Comparison of ENCODE assay signal across 8 cellular contexts in the genomic region with DNA sequence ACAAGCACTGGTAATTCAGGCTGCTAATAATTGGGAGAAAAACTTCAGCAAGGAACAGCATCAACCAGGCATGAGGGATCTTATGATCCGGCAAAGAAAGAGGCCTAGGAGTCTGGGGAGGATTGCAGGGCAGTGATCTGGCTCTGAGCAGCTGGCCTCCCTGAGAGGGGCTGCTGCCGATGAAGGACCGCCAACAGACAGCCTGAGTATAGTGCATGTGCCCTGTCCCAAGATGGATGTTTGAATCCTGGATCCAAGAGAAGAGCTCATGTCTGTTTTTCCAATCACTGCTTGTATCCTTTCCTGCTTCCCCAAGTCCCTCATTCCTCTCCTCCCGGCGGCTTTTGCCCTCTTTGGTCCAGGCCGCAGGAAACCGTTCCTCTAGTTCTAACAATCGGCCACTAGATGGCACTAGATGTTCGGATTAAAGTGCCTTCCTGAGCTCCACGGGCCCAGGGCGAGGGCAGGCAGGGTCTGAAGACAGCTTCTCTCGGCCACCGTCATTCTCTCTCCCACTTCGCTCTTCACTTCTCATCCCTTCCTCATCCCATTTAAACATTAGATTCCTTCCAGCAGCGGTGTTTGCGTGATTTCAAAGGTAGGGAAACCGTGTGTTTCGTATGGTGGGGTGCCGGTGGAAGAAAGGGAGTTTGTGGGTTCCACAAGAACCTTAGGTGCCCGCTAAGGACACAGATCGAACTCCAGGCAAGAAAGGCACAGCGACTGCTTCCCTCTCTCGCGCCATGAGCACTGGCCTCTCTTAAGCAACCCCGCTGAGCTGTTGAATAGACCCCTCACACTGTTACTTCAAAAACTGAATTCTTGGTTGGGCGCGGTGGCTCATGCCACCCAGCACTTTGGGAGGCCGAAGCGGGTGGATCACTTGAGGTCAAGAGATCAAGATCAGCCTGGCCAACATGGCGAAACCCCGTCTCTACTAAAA.
DNase-seq lines count a peak whose midpoint lies in the region; ATAC-seq, FAIRE-seq and TF ChIP-seq lines count a peak whose summit lies in the region.

No MANE protein-coding gene starts in this region.

- H3K27ac Mint-ChIP-seq in T-helper 2 cell treated with Interferon-gamma antibody and Interleukin-4, amounts not matched to agents 5 μg/mL and 100 μg/mL, for 36 hours, result no peak overlapping the region

- no peak overlapping the region for H3K9ac ChIP-seq in mammary epithelial cell (ENCODE audit: insufficient read depth, low read length)
- H3K9ac ChIP-seq in kidney (ENCODE audit: low read length in 2 of 2), result no peak overlapping the region

- H3K36me3 ChIP-seq in mammary epithelial cell (ENCODE audit: insufficient read depth, low read length) (no peaks in the 10 kb centered on the region), kidney (ENCODE audit: control insufficient read depth in 1 of 2, insufficient read depth in 2 of 2, low read length in 2 of 2) (no peaks in the 10 kb centered on the region)

- CTCF ChIA-PET in mammary epithelial cell (lab: Charles Lee; ENCODE audit: low non-redundant PET), result interaction anchor here (0.6 to 0.7 kb wide), 9 partner anchors 10 to 297 kb away, joined by 3 to 12 read pairs (median 5); no protein-coding TSS in a partner anchor

- H3K4me1 ChIP-seq in mammary epithelial cell (ENCODE audit: insufficient read depth, low read length), result no peaks in the 10 kb centered on the region
- no peaks in the 10 kb centered on the region for H3K4me1 ChIP-seq in kidney (ENCODE audit: control insufficient read depth in 1 of 2, insufficient read depth in 1 of 2, low read depth in 1 of 2, low read length in 2 of 2)

- no peaks in the 10 kb centered on the region for H3K36me3 Mint-ChIP-seq in T-helper 2 cell treated with Interferon-gamma antibody and Interleukin-4, amounts not matched to agents 5 μg/mL and 100 μg/mL, for 36 hours (ENCODE audit: low read depth)

- ATAC-seq in HG02852 (IDR thresholded peaks at IDR 0.05; ENCODE audit: unreplicated experiment), result peak; percentile 85

- peak overlapping the region; percentile 20 for H2AFZ ChIP-seq in mammary epithelial cell (ENCODE audit: low read depth, low read length)

- dilution Hi-C loops in mammary epithelial cell (cut with HindIII; ENCODE audit: low sequenced_read_pairs), result loop anchor here (10.0 to 25.0 kb wide), 2 partner anchors 603 to 1220 kb away; no protein-coding TSS in a partner anchor

- H3K4me2 ChIP-seq in mammary epithelial cell (ENCODE audit: insufficient read depth, low read depth, low read length), result no peak overlapping the region

- no TSS peak for BruUV-seq in mammary epithelial cell (replicated peaks; lab: Mats Ljungman, UMichigan)

- peak; percentile 79 for DNase-seq in ACHN
- peak; percentile 66 for DNase-seq in GM13977 (ENCODE audit: low spot score)
- peak; percentile 63 for DNase-seq in NCI-H146 treated with DMSO at 0.1 percent for 48 hours (lab: John Stamatoyannopoulos, UW; ENCODE audit: unreplicated experiment)
- DNase-seq in T-helper 2 cell treated with Interferon-gamma antibody and Interleukin-4, amounts not matched to agents 5 μg/mL and 100 μg/mL, for 36 hours (ENCODE audit: low spot score), result peak; percentile 19
- peak; percentile 52 for DNase-seq in mammary epithelial cell
- peak; percentile 81 for DNase-seq in kidney
- DNase-seq in stimulated activated CD4-positive, alpha-beta T cell treated with anti-CD3 and anti-CD28 coated beads, Interleukin-2, amount 100 ng/mL, for 24 hours, result peak; percentile 51 to 57

- no peaks in the 10 kb centered on the region for H3K27me3 ChIP-seq in mammary epithelial cell (ENCODE audit: insufficient read depth, low read length)

- in situ Hi-C loops in ACHN (cut with HindIII; ENCODE audit: low pct_ligation_motif_present, low pct_unique_long_range_greater_than_20kb, low sequenced_read_pairs) (no loop called here), GM13977 (cut with MboI; ENCODE audit: low pct_unique_long_range_greater_than_20kb, low sequenced_read_pairs, unreplicated experiment) (no loop called here), mammary epithelial cell (cut with MboI; ENCODE audit: low sequenced_read_pairs in 2 of 2) (loop anchor here (10.0 to 25.0 kb wide), 3 partner anchors 500 to 600 kb away; no protein-coding TSS in a partner anchor)

- H3K27ac ChIP-seq in mammary epithelial cell (ENCODE audit: insufficient read depth, low read depth, low read length), result no peak overlapping the region
- no peak overlapping the region for H3K27ac ChIP-seq in kidney (ENCODE audit: low read depth in 2 of 2, low read length in 2 of 2)

- peak; percentile 50 for FAIRE-seq in kidney (lab: Jason Lieb, UNC)

- H3K27me3 Mint-ChIP-seq in T-helper 2 cell treated with Interferon-gamma antibody and Interleukin-4, amounts not matched to agents 5 μg/mL and 100 μg/mL, for 36 hours (ENCODE audit: low read depth), result no peaks in the 10 kb centered on the region

- no peaks in the 10 kb centered on the region for H3K9me3 Mint-ChIP-seq in T-helper 2 cell treated with Interferon-gamma antibody and Interleukin-4, amounts not matched to agents 5 μg/mL and 100 μg/mL, for 36 hours

- no peak overlapping the region for H3K4me3 Mint-ChIP-seq in T-helper 2 cell treated with Interferon-gamma antibody and Interleukin-4, amounts not matched to agents 5 μg/mL and 100 μg/mL, for 36 hours

- H4K20me1 ChIP-seq in mammary epithelial cell (ENCODE audit: insufficient read depth, low read length), result no peaks in the 10 kb centered on the region

- H3K4me1 Mint-ChIP-seq in T-helper 2 cell treated with Interferon-gamma antibody and Interleukin-4, amounts not matched to agents 5 μg/mL and 100 μg/mL, for 36 hours (ENCODE audit: low read depth), result no peaks in the 10 kb centered on the region

- no peaks in the 10 kb centered on the region for H3K9me3 ChIP-seq in mammary epithelial cell (replicated peaks; ENCODE audit: insufficient read depth, low read length)
- no peaks in the 10 kb centered on the region for H3K9me3 ChIP-seq in kidney (ENCODE audit: control insufficient read depth in 1 of 2, low read length in 2 of 2)

- H3K4me3 ChIP-seq in mammary epithelial cell (replicated peaks in 1 of 3; ENCODE audit: insufficient read depth in 1 of 3, low read depth in 2 of 3, low read length in 3 of 3) (no peak overlapping the region), kidney (ENCODE audit: low read length in 2 of 2) (no peak overlapping the region)

- 50% methylated on average over 28 of the region's 31 CpGs for WGBS in mammary epithelial cell (ENCODE audit: low coverage, missing lambda C conversion rate)

- TF ChIP-seq CTCF in GM13977 (IDR thresholded peaks at IDR 0.05; ENCODE audit: extremely low read depth, insufficient read depth, missing control alignments), result peak; percentile 72
- TF ChIP-seq CTCF in mammary epithelial cell (conservative IDR thresholded peaks at IDR 0.05 in 1 of 2, IDR thresholded peaks at IDR 0.05 in 1 of 2; ENCODE audit: extremely low read depth in 1 of 2, insufficient read depth in 1 of 2, low read depth in 1 of 2, low read length in 2 of 2), result peak; percentile 68
- peak; percentile 69 for TF ChIP-seq CTCF in kidney (IDR thresholded peaks at IDR 0.05; ENCODE audit: borderline replicate concordance, extremely low read depth, insufficient read depth)

- intact Hi-C loops in mammary epithelial cell (cut with micrococcal nuclease) (loop anchor here (1.0 kb wide), 6 partner anchors 239 to 1070 kb away; no protein-coding TSS in a partner anchor), kidney (cut with DNase I) (no loop called here)

- H3K79me2 ChIP-seq in mammary epithelial cell (ENCODE audit: insufficient read depth, low read length), result no peaks in the 10 kb centered on the region

Comparison
In these comparisons a context has a peak if more than half of its experiments do, and no peak if none do; other contexts are left out.
1. DNase-seq: peak in every context shown above with its lines; median percentile 81 in kidney; 79 in ACHN; 66 in GM13977; 63 in NCI-H146 treated with DMSO at 0.1 percent for 48 hours; 54 in stimulated activated CD4-positive, alpha-beta T cell treated with anti-CD3 and anti-CD28 coated beads, Interleukin-2, amount 100 ng/mL, for 24 hours; 52 in mammary epithelial cell; 19 in T-helper 2 cell treated with Interferon-gamma antibody and Interleukin-4, amounts not matched to agents 5 μg/mL and 100 μg/mL, for 36 hours.
2. in situ Hi-C loops: an anchor here in mammary epithelial cell (10.0 to 25.0 kb wide); none called in ACHN and GM13977.